ENCODE assay signal across 8 cellular contexts in the genomic region with DNA sequence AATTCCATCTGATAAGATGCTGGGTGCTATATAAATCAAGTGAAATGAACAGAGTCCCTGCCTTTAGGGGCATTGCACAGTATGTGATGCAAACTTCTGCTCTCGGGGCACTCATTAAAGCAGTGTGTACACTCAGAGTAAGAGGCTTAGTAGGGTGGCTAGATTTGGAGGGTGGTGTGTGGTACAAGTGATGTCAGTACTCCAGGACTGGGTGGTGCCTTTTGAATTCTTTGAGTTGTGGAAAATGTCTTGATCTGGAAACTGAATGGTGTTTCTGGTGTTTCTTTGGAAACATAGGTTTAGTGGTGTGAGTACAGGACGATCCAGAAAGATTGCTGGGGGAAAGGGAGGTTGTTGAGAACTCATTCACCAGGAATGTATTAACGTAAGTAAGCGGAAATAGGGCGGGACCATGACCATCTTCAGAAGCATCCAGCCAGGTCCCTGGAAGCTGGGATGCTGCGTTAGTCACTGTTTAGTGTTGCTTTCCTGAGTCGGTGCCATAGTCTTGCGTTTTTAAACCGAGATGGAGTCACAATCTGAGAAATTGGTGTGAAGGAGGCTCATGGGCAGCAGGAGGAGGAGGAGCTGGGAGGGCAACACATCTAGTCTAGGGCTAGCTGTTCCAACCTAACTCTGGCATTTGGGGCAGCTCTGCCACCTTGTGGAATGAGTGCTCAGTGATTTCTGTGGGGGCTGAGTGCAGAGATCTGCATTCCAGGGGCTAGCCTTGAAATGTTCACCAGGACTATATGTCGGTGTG.
DNase-seq lines count a peak whose midpoint lies in the region; ATAC-seq, FAIRE-seq and TF ChIP-seq lines count a peak whose summit lies in the region.

No MANE protein-coding gene starts in this region.

- H2BK5ac ChIP-seq in mesendoderm (ENCODE audit: low read length): no peak overlapping the region

- no CpG with 5 or more reads among the region's 10 CpGs for WGBS in mesendoderm (ENCODE audit: extremely low coverage, insufficient coverage, low lambda C conversion rate)

- no peak overlapping the region for H3K18ac ChIP-seq in mesendoderm (ENCODE audit: low read length)

- no peaks in the 10 kb centered on the region for H3K27me3 ChIP-seq in mesendoderm (ENCODE audit: insufficient read depth, low read length, poor library complexity)

- H3K27me3 Mint-ChIP-seq in activated CD8-positive, alpha-beta T cell treated with anti-CD3 and anti-CD28 coated beads, Interleukin-2, amount 10 ng/mL, durations not matched to agents 7 days and 5 days (ENCODE audit: low read depth): no peaks in the 10 kb centered on the region

- peak; percentile 67 for TF ChIP-seq CTCF in AG04449 (IDR thresholded peaks at IDR 0.05; ENCODE audit: insufficient read depth, low read length, missing control alignments)

- no peak overlapping the region for H3K4ac ChIP-seq in mesendoderm (ENCODE audit: low read depth, low read length)

- peaks cover 6% of the 10 kb centered on the region for H3K79me1 ChIP-seq in mesendoderm (ENCODE audit: low read length)

- CTCF ChIA-PET in AG04449 (lab: Yijun Ruan, JAX): interaction anchor here (0.7 to 2.7 kb wide), 20 partner anchors 10 to 184 kb away, joined by 3 to 19 read pairs (median 4); a partner anchor contains a TSS
- CTCF ChIA-PET in activated CD8-positive, alpha-beta T cell treated with anti-CD3 and anti-CD28 coated beads, Interleukin-2, amount 10 ng/mL, durations not matched to agents 7 days and 5 days (lab: Charles Lee): interaction anchor here (0.5 to 2.0 kb wide), 18 partner anchors 8 to 420 kb away, joined by 3 to 9 read pairs (median 3); a partner anchor contains a TSS

- no peak overlapping the region for H2BK120ac ChIP-seq in mesendoderm (ENCODE audit: low read depth, low read length)

- no peaks in the 10 kb centered on the region for H3K36me3 ChIP-seq in mesendoderm (ENCODE audit: control insufficient read depth, insufficient read depth, low read length)

- H2BK15ac ChIP-seq in mesendoderm (replicated peaks; ENCODE audit: low read depth): no peak overlapping the region

- ATAC-seq in activated CD8-positive, alpha-beta T cell treated with anti-CD3 and anti-CD28 coated beads, Interleukin-2, amount 10 ng/mL, durations not matched to agents 7 days and 5 days: peak; percentile 90
- ATAC-seq in HG02840 (IDR thresholded peaks at IDR 0.05; ENCODE audit: low FRiP score, unreplicated experiment): no peak

- H3K79me2 ChIP-seq in mesendoderm (ENCODE audit: control insufficient read depth, insufficient read depth, low read length): no peaks in the 10 kb centered on the region

- H3K4me3 ChIP-seq in AG04449 (ENCODE audit: low read depth, low read length) (peak overlapping the region; percentile 38), mesendoderm (ENCODE audit: low read length) (no peak overlapping the region)

- no peak overlapping the region for H3K9ac ChIP-seq in mesendoderm (ENCODE audit: low read length)

- H4K5ac ChIP-seq in mesendoderm (ENCODE audit: low read length): no peak overlapping the region

- H3K27ac ChIP-seq in mesendoderm (ENCODE audit: low read depth, low read length): no peak overlapping the region

- H3K36me3 Mint-ChIP-seq in activated CD8-positive, alpha-beta T cell treated with anti-CD3 and anti-CD28 coated beads, Interleukin-2, amount 10 ng/mL, durations not matched to agents 7 days and 5 days (ENCODE audit: low read depth): peaks cover 10% of the 10 kb centered on the region

- H3K4me2 ChIP-seq in mesendoderm (ENCODE audit: low read length): no peak overlapping the region

- no peak overlapping the region for H3K23ac ChIP-seq in mesendoderm (ENCODE audit: low read length)

- H3K56ac ChIP-seq in mesendoderm (ENCODE audit: low read length): no peak overlapping the region

- H3K4me1 Mint-ChIP-seq in activated CD8-positive, alpha-beta T cell treated with anti-CD3 and anti-CD28 coated beads, Interleukin-2, amount 10 ng/mL, durations not matched to agents 7 days and 5 days (ENCODE audit: low read depth): peaks cover 9% of the 10 kb centered on the region

- no peak overlapping the region for H3K4me3 Mint-ChIP-seq in activated CD8-positive, alpha-beta T cell treated with anti-CD3 and anti-CD28 coated beads, Interleukin-2, amount 10 ng/mL, durations not matched to agents 7 days and 5 days

- H3K4me1 ChIP-seq in mesendoderm (ENCODE audit: control insufficient read depth, low read depth, low read length): peaks cover 5% of the 10 kb centered on the region

- H3K27ac Mint-ChIP-seq in activated CD8-positive, alpha-beta T cell treated with anti-CD3 and anti-CD28 coated beads, Interleukin-2, amount 10 ng/mL, durations not matched to agents 7 days and 5 days: no peak overlapping the region

- no peaks in the 10 kb centered on the region for H3K9me3 Mint-ChIP-seq in activated CD8-positive, alpha-beta T cell treated with anti-CD3 and anti-CD28 coated beads, Interleukin-2, amount 10 ng/mL, durations not matched to agents 7 days and 5 days (ENCODE audit: insufficient read depth)

- H2AK5ac ChIP-seq in mesendoderm (ENCODE audit: low read length): no peak overlapping the region

- no peak overlapping the region for H4K8ac ChIP-seq in mesendoderm (ENCODE audit: low read depth, low read length)

- peak; percentile 55 for FAIRE-seq in GM19239 (lab: Jason Lieb, UNC)

- peak; percentile 99 for DNase-seq in AG04449 (ENCODE audit: low read depth, low spot score)
- peak; percentile 33 for DNase-seq in GM19239 (ENCODE audit: insufficient read length, low spot score)
- DNase-seq in NCI-H524 treated with DMSO at 0.1 percent for 48 hours (lab: John Stamatoyannopoulos, UW): peak; percentile 18
- DNase-seq in activated CD8-positive, alpha-beta T cell treated with anti-CD3 and anti-CD28 coated beads, Interleukin-2, amount 10 ng/mL, durations not matched to agents 7 days and 5 days: peak; percentile 74
- DNase-seq in effector CD8-positive, alpha-beta T cell (lab: John Stamatoyannopoulos, UW): peak; percentile 34
- peak; percentile 90 for DNase-seq in mesendoderm
- peak; percentile 24 for DNase-seq in stimulated activated CD8-positive, alpha-beta memory T cell treated with anti-CD3 and anti-CD28 coated beads, Interleukin-12 subunit alpha, Interleukin-12 subunit beta, amount 100 ng/mL, for 4 hours (ENCODE audit: low read depth)

- POLR2A ChIA-PET in AG04449 (lab: Yijun Ruan, JAX): interaction anchor here (0.6 to 2.7 kb wide), 16 partner anchors 9 to 219 kb away, joined by 3 to 51 read pairs (median 4); a partner anchor contains a TSS
- POLR2A ChIA-PET in activated CD8-positive, alpha-beta T cell treated with anti-CD3 and anti-CD28 coated beads, Interleukin-2, amount 10 ng/mL, durations not matched to agents 7 days and 5 days (lab: Charles Lee): interaction anchor here (2.8 kb wide), 1 partner anchor 142 kb away, joined by 10 read pairs; a partner anchor contains a TSS

Comparison
In these comparisons a context has a peak if more than half of its experiments do, and no peak if none do; other contexts are left out.
1. DNase-seq: peak in every context shown above with its lines; median percentile 99 in AG04449; 90 in mesendoderm; 74 in activated CD8-positive, alpha-beta T cell treated with anti-CD3 and anti-CD28 coated beads, Interleukin-2, amount 10 ng/mL, durations not matched to agents 7 days and 5 days; 34 in effector CD8-positive, alpha-beta T cell; 33 in GM19239; 24 in stimulated activated CD8-positive, alpha-beta memory T cell treated with anti-CD3 and anti-CD28 coated beads, Interleukin-12 subunit alpha, Interleukin-12 subunit beta, amount 100 ng/mL, for 4 hours; 18 in NCI-H524 treated with DMSO at 0.1 percent for 48 hours.